14 cellular contexts compared by ENCODE assay signal in the genomic region with DNA sequence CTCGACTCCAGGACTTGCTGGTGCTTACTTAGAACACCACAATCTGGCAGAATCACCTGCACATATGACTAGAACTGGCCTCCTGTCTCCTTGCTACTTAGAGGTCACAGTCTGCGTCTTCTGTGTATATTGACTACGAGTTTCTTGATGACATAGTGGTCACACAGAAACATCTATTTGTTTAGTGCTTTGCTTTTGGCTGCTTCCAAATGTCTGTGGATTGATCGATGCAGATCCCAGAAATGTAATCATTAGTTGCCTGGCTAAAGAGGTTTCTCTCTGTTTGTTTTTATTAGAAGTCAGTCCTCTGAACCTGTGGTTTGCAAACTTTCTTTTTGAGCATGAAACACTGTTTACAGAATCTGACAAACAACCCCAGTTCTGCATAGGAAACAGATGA.
DNase-seq lines count a peak whose midpoint lies in the region; ATAC-seq and TF ChIP-seq lines count a peak whose summit lies in the region.
"Had no signal": no experiment of that assay in that cellular context is flagged by ENCODE, and none has a peak within 500 bp of the region (broad histone marks: within the 10 kb centered on the region; RNA-seq: fewer than 3 reads in every experiment).

No MANE protein-coding gene starts in this region.

- H3K27ac Mint-ChIP-seq in GM23338 = no peak overlapping the region
- H3K27ac Mint-ChIP-seq in stimulated activated naive B cell treated with anti-CD40 and anti-IgM and Interleukin-4, amounts not matched to agents 10 μg/mL and 1 μg/mL and 100 μg/mL, for 72 hours = no peak overlapping the region
- H3K27ac Mint-ChIP-seq: activated CD4-positive, alpha-beta memory T cell treated with anti-CD3 and anti-CD28 coated beads for 36 hours; activated T-helper 2 cell treated with anti-CD3 and anti-CD28 coated beads, Interferon-gamma antibody, Interleukin-2, Interleukin-4, amounts not matched to agents 10 μg/mL and 5 μg/mL and 100 μg/mL, durations not matched to agents 14 hours and 24 hours and 36 hours had no signal

- H3K4me2 ChIP-seq in GM23338 = no peak overlapping the region

- H3K9ac ChIP-seq in colonic mucosa (ENCODE audit: low read depth in 2 of 2, low read length in 2 of 2) = no peak overlapping the region
- no peak overlapping the region for H3K9ac ChIP-seq in mucosa of rectum (ENCODE audit: low read depth in 1 of 2, low read length in 2 of 2)

- H4K20me1 ChIP-seq in GM23338 (replicated peaks; ENCODE audit: insufficient read depth) = no peaks in the 10 kb centered on the region

- H3K4me1 ChIP-seq in GM23338 (ENCODE audit: insufficient read depth) (peaks cover 19% of the 10 kb centered on the region), colonic mucosa (no peaks in the 10 kb centered on the region), mucosa of rectum (ENCODE audit: control insufficient read depth in 2 of 2, insufficient read depth in 2 of 2, low read length in 2 of 2) (peaks cover 3 to 6% of the 10 kb centered on the region in 2 donors), thoracic aorta (ENCODE audit: control insufficient read depth in 1 of 2, low read depth in 2 of 2) (peaks cover 20 to 75% of the 10 kb centered on the region in 2 donors)

- H3K9me3 Mint-ChIP-seq in GM23338 = peaks cover 17% of the 10 kb centered on the region; the same call in 2 of the 3 replicates
- H3K9me3 Mint-ChIP-seq in stimulated activated naive B cell treated with anti-CD40 and anti-IgM and Interleukin-4, amounts not matched to agents 10 μg/mL and 1 μg/mL and 100 μg/mL, for 72 hours = peaks cover 0 to 3% of the 10 kb centered on the region in 2 donors
- H3K9me3 Mint-ChIP-seq: activated CD4-positive, alpha-beta memory T cell treated with anti-CD3 and anti-CD28 coated beads for 36 hours; activated T-helper 2 cell treated with anti-CD3 and anti-CD28 coated beads, Interferon-gamma antibody, Interleukin-2, Interleukin-4, amounts not matched to agents 10 μg/mL and 5 μg/mL and 100 μg/mL, durations not matched to agents 14 hours and 24 hours and 36 hours had no signal

- peaks cover 43% of the 10 kb centered on the region for H3K36me3 Mint-ChIP-seq in GM23338 (ENCODE audit: low read depth)
- H3K36me3 Mint-ChIP-seq in stimulated activated naive B cell treated with anti-CD40 and anti-IgM and Interleukin-4, amounts not matched to agents 10 μg/mL and 1 μg/mL and 100 μg/mL, for 72 hours = peaks cover 2 to 16% of the 10 kb centered on the region in 2 donors
- H3K36me3 Mint-ChIP-seq: activated CD4-positive, alpha-beta memory T cell treated with anti-CD3 and anti-CD28 coated beads for 36 hours had no signal

- no peak overlapping the region for H2AFZ ChIP-seq in GM23338

- H3K9me3 ChIP-seq in colonic mucosa (no peaks in the 10 kb centered on the region), mucosa of rectum (ENCODE audit: control insufficient read depth in 2 of 2, low read length in 2 of 2) (no peaks in the 10 kb centered on the region), thoracic aorta (no peaks in the 10 kb centered on the region)

- peaks cover 35% of the 10 kb centered on the region for H3K79me2 ChIP-seq in GM23338 (replicated peaks; ENCODE audit: insufficient read depth)

- TF ChIP-seq CTCF in GM23338 (conservative IDR thresholded peaks at IDR 0.05; ENCODE audit: low read depth in 2 of 2) (no peak), colonic mucosa (IDR thresholded peaks at IDR 0.05) (no peak), thoracic aorta (IDR thresholded peaks at IDR 0.05) (no peak)

- 0 out of 2 replicates have a peak, but pooled peaks cover 4% of the 10 kb centered on the region for H3F3A ChIP-seq in GM23338 (replicated peaks; ENCODE audit: low read depth)

- ATAC-seq in GM23338 (no peak), thoracic aorta (ENCODE audit: insufficient number of reproducible peaks, low FRiP score, low read depth) (no peak), HG03280 (IDR thresholded peaks at IDR 0.05; ENCODE audit: unreplicated experiment) (no peak)
- no peak for ATAC-seq in stimulated activated naive B cell treated with anti-CD40 and anti-IgM and Interleukin-4, amounts not matched to agents 10 μg/mL and 1 μg/mL and 100 μg/mL, for 72 hours (replicated peaks)

- no peak overlapping the region for H3K4me3 ChIP-seq in GM23338
- H3K4me3 ChIP-seq in colonic mucosa = no peak overlapping the region
- no peak overlapping the region for H3K4me3 ChIP-seq in mucosa of rectum (ENCODE audit: low read length in 2 of 2)
- no peak overlapping the region for H3K4me3 ChIP-seq in thoracic aorta

- peaks cover 47% of the 10 kb centered on the region for H3K4me1 Mint-ChIP-seq in GM23338
- H3K4me1 Mint-ChIP-seq in stimulated activated naive B cell treated with anti-CD40 and anti-IgM and Interleukin-4, amounts not matched to agents 10 μg/mL and 1 μg/mL and 100 μg/mL, for 72 hours = peaks cover 24 to 38% of the 10 kb centered on the region in 2 donors

- no peak for DNase-seq in GM23338 (ENCODE audit: low spot score)
- DNase-seq in colonic mucosa = no peak
- no peak for DNase-seq in thoracic aorta (ENCODE audit: low spot score)
- no peak for DNase-seq in stimulated activated naive B cell treated with anti-CD40 and anti-IgM and Interleukin-4, amounts not matched to agents 10 μg/mL and 1 μg/mL and 100 μg/mL, for 72 hours
- DNase-seq in activated CD8-positive, alpha-beta memory T cell treated with anti-CD3 and anti-CD28 coated beads for 24 hours = no peak
- no peak for DNase-seq in pons (ENCODE audit: low spot score)
- DNase-seq: activated CD4-positive, alpha-beta memory T cell treated with anti-CD3 and anti-CD28 coated beads for 36 hours; anterior cingulate cortex; effector CD8-positive, alpha-beta T cell; NCI-H1694; OCI-M1 had no signal

- H3K27me3 Mint-ChIP-seq in GM23338 (ENCODE audit: insufficient read depth, low read depth, poor library complexity) = peaks cover 5% of the 10 kb centered on the region
- no peaks in the 10 kb centered on the region for H3K27me3 Mint-ChIP-seq in stimulated activated naive B cell treated with anti-CD40 and anti-IgM and Interleukin-4, amounts not matched to agents 10 μg/mL and 1 μg/mL and 100 μg/mL, for 72 hours

- no peaks in the 10 kb centered on the region for H3K9me2 ChIP-seq in GM23338 (ENCODE audit: insufficient read depth)

- H3K4me3 Mint-ChIP-seq in GM23338 = no peak overlapping the region
- no peak overlapping the region for H3K4me3 Mint-ChIP-seq in stimulated activated naive B cell treated with anti-CD40 and anti-IgM and Interleukin-4, amounts not matched to agents 10 μg/mL and 1 μg/mL and 100 μg/mL, for 72 hours
- H3K4me3 Mint-ChIP-seq: activated CD4-positive, alpha-beta memory T cell treated with anti-CD3 and anti-CD28 coated beads for 36 hours had no signal

- no peaks in the 10 kb centered on the region for H3K27me3 ChIP-seq in GM23338 (ENCODE audit: insufficient read depth)
- no peaks in the 10 kb centered on the region for H3K27me3 ChIP-seq in colonic mucosa
- no peaks in the 10 kb centered on the region for H3K27me3 ChIP-seq in mucosa of rectum (ENCODE audit: control insufficient read depth in 2 of 2, insufficient read depth in 2 of 2, low read length in 2 of 2)
- no peaks in the 10 kb centered on the region for H3K27me3 ChIP-seq in thoracic aorta (replicated peaks; ENCODE audit: insufficient read depth)

- intact Hi-C loops in colonic mucosa (cut with DNase I) = no loop called here

- H3K27ac ChIP-seq in GM23338 (ENCODE audit: low read depth) (peak overlapping the region; percentile 32; the same call in 1 of the 2 replicates), colonic mucosa (peak overlapping the region; percentile 10), mucosa of rectum (ENCODE audit: low read depth in 2 of 2, low read length in 2 of 2) (peak overlapping the region; percentile 28 to 66), thoracic aorta (peak overlapping the region; percentile 89 to 92)

- H3K36me3 ChIP-seq in GM23338 (ENCODE audit: insufficient read depth) (no peaks in the 10 kb centered on the region), colonic mucosa (no peaks in the 10 kb centered on the region), mucosa of rectum (ENCODE audit: control insufficient read depth in 2 of 2, insufficient read depth in 2 of 2, low read length in 2 of 2) (peaks cover 0 to 4% of the 10 kb centered on the region in 2 donors), thoracic aorta (no peaks in the 10 kb centered on the region)

TF ChIP-seq in GM23338, 12 proteins besides CTCF, POLR2A, EP300 and RAD21 (continues in another document):
- TF ChIP-seq ZNF114 (CRISPR knock-in tag; IDR thresholded peaks at IDR 0.05) (no peak), CREB1 (CRISPR knock-in tag; IDR thresholded peaks at IDR 0.05; ENCODE audit: low read depth) (no peak), EZH2 (IDR thresholded peaks at IDR 0.05; ENCODE audit: low read depth, unreplicated experiment) (no peak), EZH2phosphoT487 (IDR thresholded peaks at IDR 0.05; ENCODE audit: unreplicated experiment) (no peak), POLR2AphosphoS5 (IDR thresholded peaks at IDR 0.05; ENCODE audit: low read depth) (no peak), JUNB (IDR thresholded peaks at IDR 0.05; ENCODE audit: unreplicated experiment) (no peak), NANOG (IDR thresholded peaks at IDR 0.05; ENCODE audit: borderline replicate concordance) (no peak)

Comparison
In these comparisons a context has a peak if more than half of its experiments do, and no peak if none do; other contexts are left out.
1. H3K27ac ChIP-seq: peak in every context shown above with its lines; median percentile 90 in thoracic aorta; 47 in mucosa of rectum; 32 in GM23338; 10 in colonic mucosa.